24 cellular contexts compared by ENCODE assay signal in the genomic region with DNA sequence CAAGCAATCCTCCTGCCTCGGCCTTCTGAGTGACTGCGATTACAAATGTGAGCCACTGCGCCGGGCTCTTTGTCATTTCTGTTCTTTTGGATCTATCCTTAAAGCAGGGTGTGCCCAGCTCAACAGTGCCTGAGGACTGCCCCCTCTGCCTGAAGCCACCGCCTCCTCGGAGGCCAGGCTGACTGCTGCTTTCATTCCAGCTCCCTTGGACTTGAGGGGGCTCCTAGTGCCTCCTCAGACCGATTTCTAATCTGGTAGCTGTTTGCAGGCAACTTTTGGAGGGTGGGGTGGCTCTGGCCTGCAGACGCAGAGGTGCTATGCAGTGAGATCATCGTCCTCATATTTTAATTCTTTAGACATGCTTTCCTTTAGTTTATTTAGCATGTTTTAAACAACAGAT. TPM values are rescaled to one million over a fixed set of nuclear protein-coding genes. Genes with fewer than 3 reads are reported as not detected.
DNase-seq lines count a peak whose midpoint lies in the region; ATAC-seq and TF ChIP-seq lines count a peak whose summit lies in the region.
"Had no signal": no experiment of that assay in that cellular context is flagged by ENCODE, and none has a peak within 500 bp of the region (broad histone marks: within the 10 kb centered on the region; RNA-seq: fewer than 3 reads in every experiment).

No MANE protein-coding gene starts in this region.

- H3K36me3 Mint-ChIP-seq in stimulated activated effector memory CD8-positive, alpha-beta T cell treated with anti-CD3 and anti-CD28 coated beads, Interleukin-12 subunit alpha, Interleukin-12 subunit beta, amount 100 ng/mL, for 72 hours: no peaks in the 10 kb centered on the region
- H3K36me3 Mint-ChIP-seq: activated naive CD4-positive, alpha-beta T cell treated with anti-CD3 and anti-CD28 coated beads, Interleukin-2, amount 50 U/mL, for 24 hours; brain had no signal

- intact Hi-C loops in left ventricle myocardium inferior (cut with micrococcal nuclease) (no loop called here), left cardiac atrium (cut with DNase I) (no loop called here), transverse colon (cut with DNase I; ENCODE audit: low total_unique reads) (no loop called here)

- no peak overlapping the region for H3K4me3 ChIP-seq in left ventricle myocardium inferior
- H3K4me3 ChIP-seq in coronary artery: no peak overlapping the region
- no peak overlapping the region for H3K4me3 ChIP-seq in osteoblast (ENCODE audit: insufficient read depth, low read length)
- H3K4me3 ChIP-seq in transverse colon: no peak overlapping the region
- H3K4me3 ChIP-seq: GM12878, left lung, MG63 had no signal

- no peak for ATAC-seq in left cardiac atrium
- no peak for ATAC-seq in stimulated activated effector memory CD8-positive, alpha-beta T cell treated with anti-CD3 and anti-CD28 coated beads, Interleukin-12 subunit alpha, Interleukin-12 subunit beta, amount 100 ng/mL, for 72 hours
- no peak for ATAC-seq in stimulated activated naive CD8-positive, alpha-beta T cell treated with anti-CD3 and anti-CD28 coated beads, Interleukin-15, amount 100 ng/mL, for 72 hours
- ATAC-seq: GM12878 had no signal

- no peaks in the 10 kb centered on the region for H3K9me3 ChIP-seq in left ventricle myocardium inferior (replicated peaks)
- H3K9me3 ChIP-seq in osteoblast (ENCODE audit: low read depth, low read length): no peaks in the 10 kb centered on the region
- no peaks in the 10 kb centered on the region for H3K9me3 ChIP-seq in transverse colon
- H3K9me3 ChIP-seq: left lung, MG63 had no signal

- H2AFZ ChIP-seq in osteoblast (ENCODE audit: low read length): peak overlapping the region; percentile 41

- H3K36me3 ChIP-seq in left ventricle myocardium inferior (no peaks in the 10 kb centered on the region), osteoblast (ENCODE audit: insufficient read depth, low read length) (no peaks in the 10 kb centered on the region), transverse colon (no peaks in the 10 kb centered on the region)
- H3K36me3 ChIP-seq: left lung, MG63 had no signal

- H3K27ac ChIP-seq in left ventricle myocardium inferior (replicated peaks) (peak overlapping the region; percentile 85), coronary artery (peak overlapping the region; percentile 43 to 81), osteoblast (ENCODE audit: low read depth, low read length) (no peak overlapping the region), transverse colon (peak overlapping the region; percentile 11 to 74 (median 46))
- H3K27ac ChIP-seq: left lung had no signal

- TF ChIP-seq POLR2A in transverse colon (IDR thresholded peaks at IDR 0.05): no peak

- DNase-seq in left ventricle myocardium inferior (no peak), left cardiac atrium (no peak), coronary artery (ENCODE audit: low spot score) (no peak), osteoblast (ENCODE audit: insufficient read length, low spot score, missing footprints) (peak; percentile 93), transverse colon (no peak), ecto neural progenitor cell (ENCODE audit: low spot score) (no peak)
- no peak for DNase-seq in stimulated activated effector memory CD8-positive, alpha-beta T cell treated with anti-CD3 and anti-CD28 coated beads, Interleukin-12 subunit alpha, Interleukin-12 subunit beta, amount 100 ng/mL, for 72 hours (ENCODE audit: low spot score in 2 of 2)
- DNase-seq in stimulated activated naive CD8-positive, alpha-beta T cell treated with anti-CD3 and anti-CD28 coated beads, Interleukin-15, amount 100 ng/mL, for 72 hours: no peak
- DNase-seq: activated CD8-positive, alpha-beta T cell treated with anti-CD3 and anti-CD28 coated beads, Interleukin-2, amount 10 ng/mL, durations not matched to agents 7 days and 5 days; activated T-cell treated with anti-CD3 and anti-CD28 coated beads, Interleukin-2, amount 50 U/mL, for 24 hours; cortex of kidney; GF-D8; MG63; NCI-H146; NCI-H2227 treated with DMSO at 0.1 percent for 48 hours; NCI-H82; SIG-M5; stimulated activated CD4-positive, alpha-beta T cell treated with anti-CD3 and anti-CD28 coated beads, Interleukin-2, amount 100 ng/mL, for 24 hours had no signal

- no peaks in the 10 kb centered on the region for H3K79me2 ChIP-seq in osteoblast (ENCODE audit: insufficient read depth, low read length)

- no peak for TF ChIP-seq CTCF in left ventricle myocardium inferior (IDR thresholded peaks at IDR 0.05; ENCODE audit: borderline replicate concordance)
- TF ChIP-seq CTCF in coronary artery (IDR thresholded peaks at IDR 0.05): no peak
- no peak for TF ChIP-seq CTCF in osteoblast (IDR thresholded peaks at IDR 0.05; ENCODE audit: extremely low read depth, low read depth, low read length)
- TF ChIP-seq CTCF in transverse colon (IDR thresholded peaks at IDR 0.05): no peak

- no peak overlapping the region for H3K27ac Mint-ChIP-seq in stimulated activated effector memory CD8-positive, alpha-beta T cell treated with anti-CD3 and anti-CD28 coated beads, Interleukin-12 subunit alpha, Interleukin-12 subunit beta, amount 100 ng/mL, for 72 hours
- H3K27ac Mint-ChIP-seq in stimulated activated naive CD8-positive, alpha-beta T cell treated with anti-CD3 and anti-CD28 coated beads, Interleukin-15, amount 100 ng/mL, for 72 hours: no peak overlapping the region
- H3K27ac Mint-ChIP-seq: activated CD8-positive, alpha-beta T cell treated with anti-CD3 and anti-CD28 coated beads, Interleukin-2, amount 10 ng/mL, durations not matched to agents 7 days and 5 days; activated naive CD4-positive, alpha-beta T cell treated with anti-CD3 and anti-CD28 coated beads, Interleukin-2, amount 50 U/mL, for 24 hours; activated T-cell treated with anti-CD3 and anti-CD28 coated beads, Interleukin-2, amount 50 U/mL, for 24 hours; HFFc6; T-helper 2 cell treated with Interferon-gamma antibody and Interleukin-4, amounts not matched to agents 5 μg/mL and 100 μg/mL, for 36 hours had no signal

- H3K27me3 Mint-ChIP-seq in stimulated activated naive CD8-positive, alpha-beta T cell treated with anti-CD3 and anti-CD28 coated beads, Interleukin-15, amount 100 ng/mL, for 72 hours: peaks cover 43% of the 10 kb centered on the region
- H3K27me3 Mint-ChIP-seq: brain had no signal

- H3K4me1 Mint-ChIP-seq in stimulated activated effector memory CD8-positive, alpha-beta T cell treated with anti-CD3 and anti-CD28 coated beads, Interleukin-12 subunit alpha, Interleukin-12 subunit beta, amount 100 ng/mL, for 72 hours: no peaks in the 10 kb centered on the region
- no peaks in the 10 kb centered on the region for H3K4me1 Mint-ChIP-seq in stimulated activated naive CD8-positive, alpha-beta T cell treated with anti-CD3 and anti-CD28 coated beads, Interleukin-15, amount 100 ng/mL, for 72 hours
- H3K4me1 Mint-ChIP-seq: activated naive CD4-positive, alpha-beta T cell treated with anti-CD3 and anti-CD28 coated beads, Interleukin-2, amount 50 U/mL, for 24 hours had no signal

- H3K27me3 ChIP-seq in left ventricle myocardium inferior (ENCODE audit: low read depth) (no peaks in the 10 kb centered on the region), osteoblast (ENCODE audit: insufficient read depth, low read length) (no peaks in the 10 kb centered on the region), transverse colon (no peaks in the 10 kb centered on the region)
- H3K27me3 ChIP-seq: MG63 had no signal

- 77 to 100% methylated on average over 2 to 9 of the region's 9 CpGs for WGBS in transverse colon (ENCODE audit: low coverage in 1 of 2), 2 donors

- in situ Hi-C loops in transverse colon (cut with MboI; ENCODE audit: low pct_ligation_motif_present in 1 of 4, low pct_unique_long_range_greater_than_20kb in 1 of 4, low sequenced_read_pairs in 3 of 4): no loop called here

- H3K4me3 Mint-ChIP-seq in stimulated activated effector memory CD8-positive, alpha-beta T cell treated with anti-CD3 and anti-CD28 coated beads, Interleukin-12 subunit alpha, Interleukin-12 subunit beta, amount 100 ng/mL, for 72 hours: no peak overlapping the region
- no peak overlapping the region for H3K4me3 Mint-ChIP-seq in stimulated activated naive CD8-positive, alpha-beta T cell treated with anti-CD3 and anti-CD28 coated beads, Interleukin-15, amount 100 ng/mL, for 72 hours
- H3K4me3 Mint-ChIP-seq: activated CD8-positive, alpha-beta T cell treated with anti-CD3 and anti-CD28 coated beads, Interleukin-2, amount 10 ng/mL, durations not matched to agents 7 days and 5 days; activated naive CD4-positive, alpha-beta T cell treated with anti-CD3 and anti-CD28 coated beads, Interleukin-2, amount 50 U/mL, for 24 hours; activated T-cell treated with anti-CD3 and anti-CD28 coated beads, Interleukin-2, amount 50 U/mL, for 24 hours; brain; HFFc6; T-helper 2 cell treated with Interferon-gamma antibody and Interleukin-4, amounts not matched to agents 5 μg/mL and 100 μg/mL, for 36 hours had no signal

- no peaks in the 10 kb centered on the region for H4K20me1 ChIP-seq in osteoblast (ENCODE audit: insufficient read depth, low read length)

- TF ChIP-seq EP300 in transverse colon (IDR thresholded peaks at IDR 0.05; ENCODE audit: low read depth): no peak

- no peaks in the 10 kb centered on the region for H3K9me3 Mint-ChIP-seq in stimulated activated effector memory CD8-positive, alpha-beta T cell treated with anti-CD3 and anti-CD28 coated beads, Interleukin-12 subunit alpha, Interleukin-12 subunit beta, amount 100 ng/mL, for 72 hours
- H3K9me3 Mint-ChIP-seq in stimulated activated naive CD8-positive, alpha-beta T cell treated with anti-CD3 and anti-CD28 coated beads, Interleukin-15, amount 100 ng/mL, for 72 hours: no peaks in the 10 kb centered on the region
- H3K9me3 Mint-ChIP-seq: activated naive CD4-positive, alpha-beta T cell treated with anti-CD3 and anti-CD28 coated beads, Interleukin-2, amount 50 U/mL, for 24 hours; activated T-cell treated with anti-CD3 and anti-CD28 coated beads, Interleukin-2, amount 50 U/mL, for 24 hours; HFFc6; T-helper 2 cell treated with Interferon-gamma antibody and Interleukin-4, amounts not matched to agents 5 μg/mL and 100 μg/mL, for 36 hours had no signal

- H3K4me2 ChIP-seq in osteoblast (ENCODE audit: insufficient read depth, low read length): no peak overlapping the region

- peaks cover 45% of the 10 kb centered on the region for H3K4me1 ChIP-seq in left ventricle myocardium inferior
- H3K4me1 ChIP-seq in osteoblast (ENCODE audit: insufficient read depth, low read length): peaks cover 35% of the 10 kb centered on the region
- peaks cover 22 to 27% (median 24%) of the 10 kb centered on the region in 4 donors for H3K4me1 ChIP-seq in transverse colon

RNA-seq across cellular contexts. Expression of a gene that starts 35.9 kb away (rescaled TPM):
- total RNA-seq in left ventricle myocardium inferior: 20.8 TPM
- total RNA-seq in left cardiac atrium: 10 to 100 TPM; 21.7 to 32.0 TPM
- 6.8 and 8.3 TPM in 2 replicates for total RNA-seq in osteoblast
- total RNA-seq in transverse colon: 10 to 100 TPM in 2 of 4 donors, 1 to 10 TPM in 2; 6.6 to 17.0 (median 10.5) TPM

RNA-seq across cellular contexts. Expression of a gene that starts 55.9 kb away (rescaled TPM):
- 0.69 TPM for total RNA-seq in left ventricle myocardium inferior
- total RNA-seq in left cardiac atrium: 1 to 10 TPM; 1.4 to 5.7 TPM
- total RNA-seq in osteoblast: 0.29 and 0.36 TPM in 2 replicates
- total RNA-seq in transverse colon: 10 to 100 TPM in 1 of 4 donors, 1 to 10 TPM in 1, under 1 TPM in 1, not detected in 1; 0.55 to 24.7 (median 1.3) TPM
